Comparison of ENCODE assay signal across 8 cellular contexts in genomic region chr14:60164404-60164716, GRCh38. TPM values are rescaled to one million over a fixed set of nuclear protein-coding genes. Genes with fewer than 3 reads are reported as not detected.
A peak's percentile ranks its signal among the peaks of the same experiment; 100 is the strongest.
DNase-seq lines count a peak whose midpoint lies in the region; ATAC-seq and TF ChIP-seq lines count a peak whose summit lies in the region.

No MANE protein-coding gene starts in this region.

- ATAC-seq in HG03378 (IDR thresholded peaks at IDR 0.05; ENCODE audit: unreplicated experiment) = peak; percentile 21

- H3K4me1 Mint-ChIP-seq in activated CD4-positive, alpha-beta T cell treated with anti-CD3 and anti-CD28 coated beads, Interleukin-2, amount 10 ng/mL, durations not matched to agents 24 days and 14 days = peaks cover 34% of the 10 kb centered on the region
- H3K4me1 Mint-ChIP-seq in brain = peaks cover 48% of the 10 kb centered on the region

- no peaks in the 10 kb centered on the region for H3K27me3 ChIP-seq in mononuclear cell (ENCODE audit: insufficient read depth, low read length)

- H3K4me3 ChIP-seq in mononuclear cell (ENCODE audit: low read length) = peak overlapping the region; percentile 70

- H3K9me3 Mint-ChIP-seq in activated CD4-positive, alpha-beta T cell treated with anti-CD3 and anti-CD28 coated beads, Interleukin-2, amount 10 ng/mL, durations not matched to agents 24 days and 14 days = no peaks in the 10 kb centered on the region
- H3K9me3 Mint-ChIP-seq in brain = no peaks in the 10 kb centered on the region

- H3K27ac Mint-ChIP-seq in activated CD4-positive, alpha-beta T cell treated with anti-CD3 and anti-CD28 coated beads, Interleukin-2, amount 10 ng/mL, durations not matched to agents 24 days and 14 days = peak overlapping the region; percentile 99
- H3K27ac Mint-ChIP-seq in brain = peak overlapping the region; percentile 97 to 100 (median 99)

- no peak for DNase-seq in activated CD4-positive, alpha-beta T cell treated with anti-CD3 and anti-CD28 coated beads, Interleukin-2, amount 10 ng/mL, durations not matched to agents 24 days and 14 days
- no peak for DNase-seq in activated CD4-positive, alpha-beta T cell treated with anti-CD3 and anti-CD28 coated beads, Interleukin-2, amount 50 U/mL, for 4 hours
- DNase-seq in HCEC 1CT (no peak), H4 (ENCODE audit: low spot score) (no peak)
- no peak for DNase-seq in stimulated activated naive CD4-positive, alpha-beta T cell treated with Interleukin-2 at 50 U/mL for 16 hours (lab: John Stamatoyannopoulos, UW)

- no peaks in the 10 kb centered on the region for H3K27me3 Mint-ChIP-seq in activated CD4-positive, alpha-beta T cell treated with anti-CD3 and anti-CD28 coated beads, Interleukin-2, amount 10 ng/mL, durations not matched to agents 24 days and 14 days
- peaks cover 7% of the 10 kb centered on the region for H3K27me3 Mint-ChIP-seq in brain

- no peaks in the 10 kb centered on the region for H3K9me3 ChIP-seq in mononuclear cell (ENCODE audit: low read depth, low read length)

- peak overlapping the region; percentile 98 for H3K4me3 Mint-ChIP-seq in activated CD4-positive, alpha-beta T cell treated with anti-CD3 and anti-CD28 coated beads, Interleukin-2, amount 10 ng/mL, durations not matched to agents 24 days and 14 days
- H3K4me3 Mint-ChIP-seq in brain = peak overlapping the region; percentile 94 to 99 (median 97)

- TF ChIP-seq CTCF in brain (conservative IDR thresholded peaks at IDR 0.05) = no peak

- intact Hi-C loops in activated CD4-positive, alpha-beta T cell treated with anti-CD3 and anti-CD28 coated beads, Interleukin-2, amount 10 ng/mL, durations not matched to agents 24 days and 14 days (cut with micrococcal nuclease) = loop anchor here (1.0 to 10.0 kb wide), 4 partner anchors 8 to 680 kb away; partner anchors contain the start of genes JKAMP and L3HYPDH

- H3K36me3 Mint-ChIP-seq in activated CD4-positive, alpha-beta T cell treated with anti-CD3 and anti-CD28 coated beads, Interleukin-2, amount 10 ng/mL, durations not matched to agents 24 days and 14 days (ENCODE audit: low read depth) = peaks cover 20% of the 10 kb centered on the region
- H3K36me3 Mint-ChIP-seq in brain = peaks cover 25% of the 10 kb centered on the region

- H3K4me1 ChIP-seq in mononuclear cell (ENCODE audit: insufficient read depth, low read length) = peaks cover 46% of the 10 kb centered on the region

RNA-seq across cellular contexts. Expression of gene DHRS7, which starts 0.8 kb away (rescaled TPM):
- 42.9 TPM in 2 replicates for total RNA-seq in activated CD4-positive, alpha-beta T cell treated with anti-CD3 and anti-CD28 coated beads, Interleukin-2, amount 10 ng/mL, durations not matched to agents 24 days and 14 days
- polyA plus RNA-seq in brain (ENCODE audit: insufficient read depth, low read depth, low replicate concordance) = 127 TPM
- total RNA-seq in mononuclear cell = 65.9 TPM
- 61.9 and 79.6 TPM in 2 replicates for total RNA-seq in H4 (2014; rRNA removed; shearing (Covaris generic))
